8 cellular contexts compared by ENCODE assay signal in the genomic region with DNA sequence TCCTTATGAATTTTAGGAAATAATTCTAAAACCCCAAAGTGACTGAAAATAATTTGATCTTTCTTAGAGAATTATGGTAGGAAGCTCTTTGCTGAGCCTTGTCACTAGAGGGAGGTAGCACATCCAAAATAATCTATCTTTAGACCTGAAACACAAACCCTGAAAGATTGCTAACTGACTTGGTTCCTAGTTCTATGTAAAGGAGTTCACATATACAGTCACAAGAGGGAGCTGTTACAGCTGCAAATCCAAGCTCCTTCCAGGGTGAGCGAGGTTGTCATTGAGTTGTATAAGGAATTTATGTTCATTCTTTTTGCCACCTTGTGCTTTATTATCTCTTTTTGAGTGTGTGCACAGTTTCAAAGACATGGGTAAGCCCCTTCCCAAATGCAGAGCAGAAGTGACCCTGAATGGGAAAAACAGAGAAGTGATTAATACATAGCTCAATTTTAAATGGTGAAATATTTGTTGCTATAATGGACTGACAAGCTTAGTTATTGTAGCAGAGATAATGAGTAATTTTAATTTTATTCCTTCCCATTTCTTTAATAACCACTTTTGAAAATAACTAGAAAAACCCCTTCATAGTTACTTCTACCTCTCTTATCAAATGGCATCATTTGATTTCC.
A peak's percentile ranks its signal among the peaks of the same experiment; 100 is the strongest.
DNase-seq lines count a peak whose midpoint lies in the region; ATAC-seq and TF ChIP-seq lines count a peak whose summit lies in the region.

No MANE protein-coding gene starts in this region.

- H2AFZ ChIP-seq in smooth muscle cell (ENCODE audit: low read depth): no peak overlapping the region

- H3K4me1 Mint-ChIP-seq in T-helper 2 cell treated with Interferon-gamma antibody and Interleukin-4, amounts not matched to agents 5 μg/mL and 100 μg/mL, for 36 hours (ENCODE audit: low read depth): peaks cover 18% of the 10 kb centered on the region

- H3F3A ChIP-seq in smooth muscle cell (ENCODE audit: low read depth): no peaks in the 10 kb centered on the region

- no peaks in the 10 kb centered on the region for H3K36me3 Mint-ChIP-seq in T-helper 2 cell treated with Interferon-gamma antibody and Interleukin-4, amounts not matched to agents 5 μg/mL and 100 μg/mL, for 36 hours (ENCODE audit: low read depth)

- H3K4me3 ChIP-seq in gastroesophageal sphincter (no peak overlapping the region), smooth muscle cell (no peak overlapping the region)
- no peak overlapping the region for H3K4me3 ChIP-seq in effector memory CD4-positive, alpha-beta T cell (ENCODE audit: insufficient read depth, low read depth, low read length, poor library complexity, severe bottlenecking)

- no peaks in the 10 kb centered on the region for H4K20me1 ChIP-seq in smooth muscle cell (ENCODE audit: low read depth)

- no peaks in the 10 kb centered on the region for H3K27me3 Mint-ChIP-seq in T-helper 2 cell treated with Interferon-gamma antibody and Interleukin-4, amounts not matched to agents 5 μg/mL and 100 μg/mL, for 36 hours (ENCODE audit: low read depth)

- no peak for TF ChIP-seq EP300 in gastroesophageal sphincter (IDR thresholded peaks at IDR 0.05)

- peaks cover 0 to 10% (median 0%) of the 10 kb centered on the region in 3 donors for H3K9me3 ChIP-seq in gastroesophageal sphincter
- no peaks in the 10 kb centered on the region for H3K9me3 ChIP-seq in smooth muscle cell (replicated peaks; ENCODE audit: low read depth)
- no peaks in the 10 kb centered on the region for H3K9me3 ChIP-seq in effector memory CD4-positive, alpha-beta T cell (ENCODE audit: control insufficient read depth, low read length)

- no peaks in the 10 kb centered on the region for H3K79me2 ChIP-seq in smooth muscle cell (ENCODE audit: low read depth)

- ATAC-seq in Right ventricle myocardium inferior (peak; percentile 39), left ventricle myocardium superior (no peak), gastroesophageal sphincter (no peak)

- H3K4me1 ChIP-seq in gastroesophageal sphincter: no peaks in the 10 kb centered on the region
- H3K4me1 ChIP-seq in smooth muscle cell (ENCODE audit: low read depth): no peaks in the 10 kb centered on the region
- H3K4me1 ChIP-seq in effector memory CD4-positive, alpha-beta T cell (ENCODE audit: control insufficient read depth, insufficient read depth, low read length, poor library complexity, severe bottlenecking): no peaks in the 10 kb centered on the region

- H3K9me3 Mint-ChIP-seq in T-helper 2 cell treated with Interferon-gamma antibody and Interleukin-4, amounts not matched to agents 5 μg/mL and 100 μg/mL, for 36 hours: no peaks in the 10 kb centered on the region

- no peak overlapping the region for H3K4me2 ChIP-seq in smooth muscle cell

- no peaks in the 10 kb centered on the region for H3K36me3 ChIP-seq in gastroesophageal sphincter
- H3K36me3 ChIP-seq in smooth muscle cell (ENCODE audit: low read depth): no peaks in the 10 kb centered on the region
- no peaks in the 10 kb centered on the region for H3K36me3 ChIP-seq in effector memory CD4-positive, alpha-beta T cell (ENCODE audit: control insufficient read depth, insufficient read depth, low read length)

- H3K9ac ChIP-seq in smooth muscle cell (ENCODE audit: low read depth): no peak overlapping the region

- DNase-seq in Right ventricle myocardium inferior (ENCODE audit: missing footprints) (no peak), left ventricle myocardium superior (no peak), KG1 (lab: John Stamatoyannopoulos, UW) (peak; percentile 20), smooth muscle cell (lab: John Stamatoyannopoulos, UW; ENCODE audit: unreplicated experiment) (no peak), NCI-H146 treated with DMSO at 0.1 percent for 48 hours (lab: John Stamatoyannopoulos, UW; ENCODE audit: unreplicated experiment) (no peak)
- no peak for DNase-seq in T-helper 2 cell treated with Interferon-gamma antibody and Interleukin-4, amounts not matched to agents 5 μg/mL and 100 μg/mL, for 36 hours (ENCODE audit: low spot score)
- DNase-seq in effector memory CD4-positive, alpha-beta T cell: no peak

- peak overlapping the region; percentile 45 for H3K27ac Mint-ChIP-seq in T-helper 2 cell treated with Interferon-gamma antibody and Interleukin-4, amounts not matched to agents 5 μg/mL and 100 μg/mL, for 36 hours

- TF ChIP-seq CTCF in gastroesophageal sphincter (IDR thresholded peaks at IDR 0.05) (peak in 3 of 4 experiments; percentile 10 to 51 (median 21)), smooth muscle cell (IDR thresholded peaks at IDR 0.05; ENCODE audit: borderline replicate concordance, insufficient read depth, poor library complexity, severe bottlenecking) (peak; percentile 75)

- no peak overlapping the region for H3K27ac ChIP-seq in gastroesophageal sphincter
- H3K27ac ChIP-seq in smooth muscle cell (ENCODE audit: low read depth): no peak overlapping the region
- no peak overlapping the region for H3K27ac ChIP-seq in effector memory CD4-positive, alpha-beta T cell (ENCODE audit: insufficient read depth, low read length, poor library complexity, severe bottlenecking)

- WGBS in gastroesophageal sphincter (ENCODE audit: low coverage in 1 of 2), 2 donors: 0% methylated on average over 1 of the region's 1 CpG; no CpG with 5 or more reads in 1 of the 2 donors
- WGBS in smooth muscle cell (ENCODE audit: low lambda C conversion rate): 4% methylated on average over 1 of the region's 1 CpG

- no peak for TF ChIP-seq POLR2A in gastroesophageal sphincter (IDR thresholded peaks at IDR 0.05)

- H3K27me3 ChIP-seq in gastroesophageal sphincter (no peaks in the 10 kb centered on the region), smooth muscle cell (ENCODE audit: low read depth) (peaks cover 4% of the 10 kb centered on the region)
- no peaks in the 10 kb centered on the region for H3K27me3 ChIP-seq in effector memory CD4-positive, alpha-beta T cell (replicated peaks; ENCODE audit: control insufficient read depth, insufficient read depth, low read length, poor library complexity, severe bottlenecking)

- intact Hi-C loops in Right ventricle myocardium inferior (cut with DNase I) (no loop called here), left ventricle myocardium superior (cut with micrococcal nuclease) (no loop called here)

- no peak overlapping the region for H3K4me3 Mint-ChIP-seq in T-helper 2 cell treated with Interferon-gamma antibody and Interleukin-4, amounts not matched to agents 5 μg/mL and 100 μg/mL, for 36 hours
